9 cellular contexts compared by ENCODE assay signal in genomic region chr3:19147905-19148767, GRCh38. TPM values are rescaled to one million over a fixed set of nuclear protein-coding genes. Genes with fewer than 3 reads are reported as not detected.
A peak's percentile ranks its signal among the peaks of the same experiment; 100 is the strongest.
DNase-seq lines count a peak whose midpoint lies in the region; ATAC-seq and TF ChIP-seq lines count a peak whose summit lies in the region.
"Had no signal": no experiment of that assay in that cellular context is flagged by ENCODE, and none has a peak within 500 bp of the region (broad histone marks: within the 10 kb centered on the region; RNA-seq: fewer than 3 reads in every experiment).

KCNH8 (plus strand) TSS chr3:19148510; CDS start chr3:19148720, 210 bp downstream.

- H3K27me3 ChIP-seq in HL-60 (ENCODE audit: insufficient read depth, poor library complexity, severe bottlenecking) (peaks cover 26% of the 10 kb centered on the region), ectodermal cell (ENCODE audit: control insufficient read depth, insufficient read depth, low read length, poor library complexity, severe bottlenecking) (peaks cover 17% of the 10 kb centered on the region), thyroid gland (no peaks in the 10 kb centered on the region)

- peak within 1 kb of the TSS; percentile 89 for H3K4me3 Mint-ChIP-seq in T-helper 1 cell treated with Interleukin-12 subunit alpha and Interleukin-12 subunit beta and Interleukin-4 antibody, amounts not matched to agents 30 μg/mL and 1 μg/mL, for 36 hours
- H3K4me3 Mint-ChIP-seq in mesothelial cell of epicardium, result peak within 1 kb of the TSS; percentile 90

- H3K4me1 ChIP-seq in ectodermal cell (ENCODE audit: control insufficient read depth, insufficient read depth, low read length) (peaks cover 9% of the 10 kb centered on the region), thyroid gland (peaks cover 0 to 10% of the 10 kb centered on the region in 2 donors)

- H3K36me3 Mint-ChIP-seq in T-helper 1 cell treated with Interleukin-12 subunit alpha and Interleukin-12 subunit beta and Interleukin-4 antibody, amounts not matched to agents 30 μg/mL and 1 μg/mL, for 36 hours (ENCODE audit: low read depth), result peaks cover 3% of the 10 kb centered on the region
- no peaks in the 10 kb centered on the region for H3K36me3 Mint-ChIP-seq in mesothelial cell of epicardium

- WGBS in ectodermal cell, 2 experiments, result 0% methylated on average over 64 of the region's 64 CpGs
- WGBS in thyroid gland, 2 donors, result 0 to 2% methylated on average over 23 to 44 of the region's 64 CpGs

- DNase-seq in AG10803 (ENCODE audit: low read depth) (no peak), HL-60 (ENCODE audit: low read depth in 1 of 2, low spot score in 1 of 2) (no peak), mesothelial cell of epicardium (ENCODE audit: low spot score in 2 of 2, unreplicated experiment in 2 of 2) (peak; percentile 26 to 48), thyroid gland (peak; percentile 10 to 30)

- H3K36me3 ChIP-seq in ectodermal cell (ENCODE audit: control insufficient read depth, insufficient read depth, low read length), result no peaks in the 10 kb centered on the region
- H3K36me3 ChIP-seq in thyroid gland, result no peaks in the 10 kb centered on the region

- H3K4me1 Mint-ChIP-seq in T-helper 1 cell treated with Interleukin-12 subunit alpha and Interleukin-12 subunit beta and Interleukin-4 antibody, amounts not matched to agents 30 μg/mL and 1 μg/mL, for 36 hours (ENCODE audit: low read depth), result peaks cover 10% of the 10 kb centered on the region
- H3K4me1 Mint-ChIP-seq in mesothelial cell of epicardium, result peaks cover 13% of the 10 kb centered on the region

- intact Hi-C loops in thyroid gland (cut with DNase I), result no loop called here

- H3K9me3 Mint-ChIP-seq in T-helper 1 cell treated with Interleukin-12 subunit alpha and Interleukin-12 subunit beta and Interleukin-4 antibody, amounts not matched to agents 30 μg/mL and 1 μg/mL, for 36 hours, result peaks cover 6% of the 10 kb centered on the region
- no peaks in the 10 kb centered on the region for H3K9me3 Mint-ChIP-seq in mesothelial cell of epicardium

- peak within 1 kb of the TSS; percentile 58 for H3K27ac Mint-ChIP-seq in T-helper 1 cell treated with Interleukin-12 subunit alpha and Interleukin-12 subunit beta and Interleukin-4 antibody, amounts not matched to agents 30 μg/mL and 1 μg/mL, for 36 hours
- H3K27ac Mint-ChIP-seq in mesothelial cell of epicardium, result peak within 1 kb of the TSS; percentile 96

- TF ChIP-seq CTCF in AG10803 (conservative IDR thresholded peaks at IDR 0.05; ENCODE audit: low read length) (no peak), HL-60 (IDR thresholded peaks at IDR 0.05; ENCODE audit: insufficient read depth, low read length) (no peak), mesothelial cell of epicardium (IDR thresholded peaks at IDR 0.05; ENCODE audit: unreplicated experiment) (no peak), thyroid gland (IDR thresholded peaks at IDR 0.05) (no peak)

- ATAC-seq in HG03442 (IDR thresholded peaks at IDR 0.05; ENCODE audit: unreplicated experiment) (no peak), GM18858 (IDR thresholded peaks at IDR 0.05; ENCODE audit: unreplicated experiment) (no peak)

- peaks cover 49% of the 10 kb centered on the region for H3K27me3 Mint-ChIP-seq in T-helper 1 cell treated with Interleukin-12 subunit alpha and Interleukin-12 subunit beta and Interleukin-4 antibody, amounts not matched to agents 30 μg/mL and 1 μg/mL, for 36 hours (ENCODE audit: low read depth)
- H3K27me3 Mint-ChIP-seq in mesothelial cell of epicardium (ENCODE audit: low read depth), result peaks cover 21% of the 10 kb centered on the region

- H3K27ac ChIP-seq in HL-60 (replicated peaks) (no peak within 1 kb of the TSS), ectodermal cell (ENCODE audit: insufficient read depth, low read depth, low read length, poor library complexity, severe bottlenecking) (peak within 1 kb of the TSS; percentile 73), thyroid gland (peak within 1 kb of the TSS; percentile 25 to 45 (median 35))

- no peaks in the 10 kb centered on the region for H3K9me3 ChIP-seq in ectodermal cell (ENCODE audit: control insufficient read depth, low read length)
- H3K9me3 ChIP-seq in thyroid gland, result no peaks in the 10 kb centered on the region

- H3K4me3 ChIP-seq in AG10803 (ENCODE audit: low read length) (peak within 1 kb of the TSS; percentile 68), HL-60 (replicated peaks; ENCODE audit: insufficient read depth, low read length) (peak within 1 kb of the TSS; percentile 29), ectodermal cell (ENCODE audit: insufficient read depth, low read depth, low read length) (peak within 1 kb of the TSS; percentile 83), thyroid gland (replicated peaks in 1 of 3) (peak within 1 kb of the TSS; percentile 32 to 62 (median 43))

- TF ChIP-seq POLR2A in thyroid gland (IDR thresholded peaks at IDR 0.05), result no peak

RNA-seq across cellular contexts. Expression of gene KCNH8, which starts in this region (rescaled TPM):
- 2.7 TPM for polyA plus RNA-seq in ectodermal cell (2013, experiment 1 of 4)
- polyA plus RNA-seq in ectodermal cell (2013, experiment 2 of 4), result 3.8 TPM
- polyA plus RNA-seq in ectodermal cell (2013, experiment 3 of 4), result 3.4 TPM
- 4.1 TPM for polyA plus RNA-seq in ectodermal cell (2013, experiment 4 of 4)
- total RNA-seq in mesothelial cell of epicardium, result 1.4 to 1.6 TPM (median 1.5 TPM) in 3 replicates
- 1 to 10 TPM in 1 of 4 donors, under 1 TPM in 3; 0.29 to 1.0 (median 0.42) TPM for total RNA-seq in thyroid gland
- total RNA-seq: lung microvascular endothelial cell had no signal

Comparison
In these comparisons a context has a peak if more than half of its experiments do, and no peak if none do; other contexts are left out.
1. DNase-seq: peak in mesothelial cell of epicardium (2 of 2) and thyroid gland (2 of 2); none in AG10803 (single experiment) and HL-60 (0 of 2).
2. H3K4me3 ChIP-seq: peak in every context shown above with its lines; median percentile 83 in ectodermal cell; 68 in AG10803; 43 in thyroid gland; 29 in HL-60.